Comparison of ENCODE assay signal across 22 cellular contexts in the genomic region with DNA sequence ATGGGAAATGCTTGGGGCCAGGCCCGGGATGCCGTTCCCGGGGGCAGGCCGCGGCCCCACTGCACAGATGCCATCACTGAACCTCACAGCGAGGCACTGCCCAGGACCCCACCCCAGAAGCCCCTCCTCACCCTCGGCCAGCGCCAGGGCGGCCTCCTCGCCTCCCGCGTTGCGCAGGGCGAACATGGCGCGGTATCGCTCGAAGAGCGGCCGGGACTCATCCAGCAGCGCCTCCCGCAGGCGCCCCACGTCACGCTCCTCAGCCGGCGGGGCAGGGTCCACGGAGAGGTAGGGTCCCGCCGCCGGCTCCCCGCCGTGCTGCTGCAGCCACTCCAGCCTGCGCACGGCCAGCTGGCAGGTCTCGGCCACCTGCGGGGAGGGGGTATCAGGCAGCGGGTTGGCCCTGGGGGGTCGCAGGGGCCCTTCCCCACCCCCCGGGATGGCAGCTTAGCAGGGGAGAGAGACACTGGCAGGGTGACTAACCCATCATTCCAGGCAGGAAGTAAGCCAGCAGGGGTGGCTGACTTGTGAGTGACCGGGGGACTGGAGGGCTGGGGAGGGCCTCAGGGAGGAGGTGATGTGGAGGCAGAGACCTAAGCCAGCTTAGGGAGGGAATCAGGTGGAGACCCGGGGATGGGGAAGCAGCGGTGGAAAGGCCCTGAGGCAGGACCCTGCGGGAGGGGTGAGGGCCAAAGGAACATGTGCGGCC. TPM values are rescaled to one million over a fixed set of nuclear protein-coding genes. Genes with fewer than 3 reads are reported as not detected.
DNase-seq lines count a peak whose midpoint lies in the region; ATAC-seq, FAIRE-seq and TF ChIP-seq lines count a peak whose summit lies in the region.
"Had no signal": no experiment of that assay in that cellular context is flagged by ENCODE, and none has a peak within 500 bp of the region (broad histone marks: within the 10 kb centered on the region; RNA-seq: fewer than 3 reads in every experiment).

No MANE protein-coding gene starts in this region.

- FAIRE-seq in astrocyte (lab: Jason Lieb, UNC) = no peak

- no peaks in the 10 kb centered on the region for H3F3A ChIP-seq in SK-N-SH (replicated peaks; ENCODE audit: insufficient read depth)

- 93% methylated on average over 7 of the region's 45 CpGs for WGBS in SK-N-SH (ENCODE audit: low lambda C conversion rate)

- H3K79me2 ChIP-seq in SK-N-SH (ENCODE audit: insufficient read depth) = peaks cover under 1% of the 10 kb centered on the region; the same call in 1 of the 2 replicates
- peaks cover 7% of the 10 kb centered on the region for H3K79me2 ChIP-seq in astrocyte (ENCODE audit: insufficient read depth, low read length)

- no peaks in the 10 kb centered on the region for H4K20me1 ChIP-seq in SK-N-SH (ENCODE audit: insufficient read depth)
- peaks cover 4% of the 10 kb centered on the region for H4K20me1 ChIP-seq in astrocyte (ENCODE audit: insufficient read depth, low read length)

- H3K4me2 ChIP-seq in SK-N-SH (no peak overlapping the region), astrocyte (ENCODE audit: low read length) (no peak overlapping the region)
- H3K4me2 ChIP-seq: GM23338 had no signal

- H3K9me3 Mint-ChIP-seq in astrocyte (ENCODE audit: unreplicated experiment) = no peaks in the 10 kb centered on the region
- H3K9me3 Mint-ChIP-seq in naive thymus-derived CD8-positive, alpha-beta T cell = no peaks in the 10 kb centered on the region
- H3K9me3 Mint-ChIP-seq: CD14-positive monocyte, GM23338 had no signal

- no peak overlapping the region for H3K4me3 ChIP-seq in SK-N-SH (ENCODE audit: low read depth in 2 of 2, low read length in 1 of 2)
- H3K4me3 ChIP-seq in astrocyte (ENCODE audit: insufficient read depth, low read depth, low read length) = no peak overlapping the region
- H3K4me3 ChIP-seq: GM23338 had no signal

- no peak for TF ChIP-seq EP300 in SK-N-SH (IDR thresholded peaks at IDR 0.05; ENCODE audit: borderline replicate concordance in 1 of 2, low read depth in 1 of 2, low read length in 1 of 2)

- H3K4me1 ChIP-seq in SK-N-SH (ENCODE audit: control insufficient read depth in 1 of 2, insufficient read depth in 2 of 2, low read depth in 1 of 2, low read length in 1 of 2) (no peaks in the 10 kb centered on the region), astrocyte (ENCODE audit: insufficient read depth, low read length) (no peaks in the 10 kb centered on the region)

- POLR2A ChIA-PET in SK-N-SH (lab: Yijun Ruan, JAX) = interaction anchor here (0.8 kb wide), 1 partner anchor 116 kb away, joined by 3 read pairs; no protein-coding TSS in a partner anchor
- POLR2A ChIA-PET in naive thymus-derived CD8-positive, alpha-beta T cell (lab: Charles Lee) = interaction anchor here (0.6 to 1.1 kb wide), 2 partner anchors 9 to 11 kb away, joined by 3 read pairs; no protein-coding TSS in a partner anchor

- peaks cover 16% of the 10 kb centered on the region for H3K36me3 Mint-ChIP-seq in astrocyte (ENCODE audit: low read depth, unreplicated experiment)
- peaks cover 0 to 40% (median 7%) of the 10 kb centered on the region in 3 donors for H3K36me3 Mint-ChIP-seq in naive thymus-derived CD8-positive, alpha-beta T cell

- H3K27ac Mint-ChIP-seq in astrocyte (ENCODE audit: unreplicated experiment) = peak overlapping the region; percentile 30
- peak overlapping the region in 1 of 10 donors; percentile 51 for H3K27ac Mint-ChIP-seq in naive thymus-derived CD8-positive, alpha-beta T cell
- H3K27ac Mint-ChIP-seq: CD14-positive monocyte, GM23338 had no signal

- H3K36me3 ChIP-seq in SK-N-SH (replicated peaks in 1 of 2; ENCODE audit: control insufficient read depth in 1 of 2, insufficient read depth in 2 of 2, low read length in 1 of 2) (peaks cover 8 to 28% of the 10 kb centered on the region in 2 experiments), astrocyte (ENCODE audit: insufficient read depth, low read length) (peaks cover 6% of the 10 kb centered on the region)

- H2AFZ ChIP-seq in SK-N-SH (ENCODE audit: low read depth) (no peak overlapping the region), astrocyte (ENCODE audit: low read depth, low read length) (no peak overlapping the region)
- H2AFZ ChIP-seq: GM23338 had no signal

- no peak for ATAC-seq in SK-N-SH treated with all-trans-retinoic acid at 6 μM for 48 hours
- ATAC-seq in naive thymus-derived CD8-positive, alpha-beta T cell = no peak
- ATAC-seq: GM23338, HCT116 had no signal

- H3K27me3 Mint-ChIP-seq in astrocyte (ENCODE audit: low read depth, unreplicated experiment) = no peaks in the 10 kb centered on the region
- no peaks in the 10 kb centered on the region for H3K27me3 Mint-ChIP-seq in naive thymus-derived CD8-positive, alpha-beta T cell

- DNase-seq in SK-N-SH = peak; percentile 26
- DNase-seq in astrocyte (ENCODE audit: low read depth) = no peak
- no peak for DNase-seq in NCI-H748 (lab: John Stamatoyannopoulos, UW; ENCODE audit: unreplicated experiment)
- DNase-seq in naive thymus-derived CD8-positive, alpha-beta T cell = no peak
- no peak for DNase-seq in RPMI8226
- no peak for DNase-seq in AG08396 (ENCODE audit: low spot score)
- DNase-seq: DMS153, EL, KG1, MV-4-11, NCI-H187, NCI-H2107, NCI-H510A, NCI-H82, SHP77 treated with DMSO at 0.1 percent for 48 hours had no signal

- H3K4me1 Mint-ChIP-seq in astrocyte (ENCODE audit: low read depth, unreplicated experiment) = no peaks in the 10 kb centered on the region
- peaks cover 2 to 18% (median 4%) of the 10 kb centered on the region in 4 donors for H3K4me1 Mint-ChIP-seq in naive thymus-derived CD8-positive, alpha-beta T cell
- H3K4me1 Mint-ChIP-seq: CD14-positive monocyte, GM23338 had no signal

- no peak for TF ChIP-seq RAD21 in SK-N-SH (IDR thresholded peaks at IDR 0.05; ENCODE audit: low read length)

- H3K9me3 ChIP-seq in SK-N-SH = no peaks in the 10 kb centered on the region
- H3K9me3 ChIP-seq in astrocyte (ENCODE audit: insufficient read depth, low read depth, low read length) = no peaks in the 10 kb centered on the region

- no peaks in the 10 kb centered on the region for H3K9me2 ChIP-seq in SK-N-SH

- H3K4me3 Mint-ChIP-seq in astrocyte (ENCODE audit: unreplicated experiment) = no peak overlapping the region
- H3K4me3 Mint-ChIP-seq in naive thymus-derived CD8-positive, alpha-beta T cell = no peak overlapping the region
- H3K4me3 Mint-ChIP-seq: CD14-positive monocyte, GM23338 had no signal

- H3K27ac ChIP-seq in SK-N-SH (ENCODE audit: low read depth in 2 of 2, low read length in 1 of 2) = no peak overlapping the region
- no peak overlapping the region for H3K27ac ChIP-seq in astrocyte (ENCODE audit: low read depth, low read length)
- H3K27ac ChIP-seq in layer of hippocampus (ENCODE audit: low read depth, low read length) = peak overlapping the region; percentile 53
- H3K27ac ChIP-seq: 22Rv1 had no signal

- TF ChIP-seq CTCF in SK-N-SH (IDR thresholded peaks at IDR 0.05) (no peak), astrocyte (IDR thresholded peaks at IDR 0.05; ENCODE audit: insufficient read depth, low read depth, low read length) (no peak)

- no peak overlapping the region for H3K9ac ChIP-seq in SK-N-SH
- H3K9ac ChIP-seq in astrocyte (ENCODE audit: low read length) = no peak overlapping the region

- no peaks in the 10 kb centered on the region for H3K27me3 ChIP-seq in SK-N-SH (ENCODE audit: insufficient read depth)
- no peaks in the 10 kb centered on the region for H3K27me3 ChIP-seq in astrocyte (ENCODE audit: insufficient read depth, low read length)
- H3K27me3 ChIP-seq in layer of hippocampus (ENCODE audit: control insufficient read depth, insufficient read depth, low read length) = no peaks in the 10 kb centered on the region

- CTCF ChIA-PET in SK-N-SH (lab: Yijun Ruan, JAX) = interaction anchor here (0.9 to 1.0 kb wide), 2 partner anchors 20 to 165 kb away, joined by 3 to 4 read pairs; no protein-coding TSS in a partner anchor

TF ChIP-seq in SK-N-SH, 30 proteins besides CTCF, POLR2A, EP300 and RAD21 (continues in another document):
- no peak for TF ChIP-seq EZH2phosphoT487 (IDR thresholded peaks at IDR 0.05; ENCODE audit: borderline replicate concordance, low read depth)

TF ChIP-seq in SK-N-SH treated with all-trans-retinoic acid at 6 μM for 48 hours, 23 proteins besides CTCF, POLR2A, EP300 and RAD21 (continues in another document):
- TF ChIP-seq OSR1 (CRISPR knock-in tag; IDR thresholded peaks at IDR 0.05) = no peak
- no peak for TF ChIP-seq ZNF565 (CRISPR knock-in tag; conservative IDR thresholded peaks at IDR 0.05; ENCODE audit: low read depth)
- no peak for TF ChIP-seq ZNF70 (CRISPR knock-in tag; IDR thresholded peaks at IDR 0.05)
- TF ChIP-seq ZNF8 (CRISPR knock-in tag; IDR thresholded peaks at IDR 0.05) = no peak

RNA-seq across cellular contexts. Expression of a gene that starts 8.2 kb away (rescaled TPM):
- polyA plus RNA-seq in SK-N-SH (2012; rRNA removed) = 14.3 and 14.5 TPM in 2 replicates
- 10.3 and 13.3 TPM in 2 replicates for polyA plus RNA-seq in SK-N-SH (2012; cell fraction: cytosol; rRNA removed)
- 14.5 and 22.6 TPM in 2 replicates for polyA plus RNA-seq in SK-N-SH (2012; cell fraction: nucleus; rRNA removed)
- total RNA-seq in astrocyte = 14.5 and 16.2 TPM in 2 replicates
- total RNA-seq in naive thymus-derived CD8-positive, alpha-beta T cell = 1 to 10 TPM; 6.5 to 6.6 TPM
- polyA plus RNA-seq in naive thymus-derived CD8-positive, alpha-beta T cell = 10 to 100 TPM in 1 of 3 donors, 1 to 10 TPM in 2; 6.9 to 15.5 (median 7.8) TPM

RNA-seq across cellular contexts. Expression of a gene that starts 9.0 kb away (rescaled TPM):
- polyA plus RNA-seq in SK-N-SH (2012; rRNA removed) = not detected in 2 replicates
- polyA plus RNA-seq in SK-N-SH (2012; cell fraction: cytosol; rRNA removed) = not detected in 2 replicates
- not detected in 2 replicates for polyA plus RNA-seq in SK-N-SH (2012; cell fraction: nucleus; rRNA removed)
- not detected in 2 replicates for total RNA-seq in astrocyte
- total RNA-seq in naive thymus-derived CD8-positive, alpha-beta T cell = not detected
- not detected for polyA plus RNA-seq in naive thymus-derived CD8-positive, alpha-beta T cell
- total RNA-seq: GM23338, RPMI7951 had no signal
- polyA plus RNA-seq: CD14-positive monocyte, GM23338 had no signal

RNA-seq across cellular contexts. Expression of a gene that starts 12.0 kb away (rescaled TPM):
- polyA plus RNA-seq in SK-N-SH (2012; rRNA removed) = 0.12 TPM in 1 of 2 replicates, not detected in the other
- not detected in 2 replicates for polyA plus RNA-seq in SK-N-SH (2012; cell fraction: cytosol; rRNA removed)
- polyA plus RNA-seq in SK-N-SH (2012; cell fraction: nucleus; rRNA removed) = 0.18 TPM in 1 of 2 replicates, not detected in the other
- not detected in 2 replicates for total RNA-seq in astrocyte
- not detected for total RNA-seq in naive thymus-derived CD8-positive, alpha-beta T cell
- under 1 TPM; 0.43 to 0.57 (median 0.53) TPM for polyA plus RNA-seq in naive thymus-derived CD8-positive, alpha-beta T cell
- total RNA-seq: RPMI7951 had no signal

RNA-seq across cellular contexts. Expression of a gene that starts 13.8 kb away (rescaled TPM):
- 27.1 and 36.3 TPM in 2 replicates for polyA plus RNA-seq in SK-N-SH (2012; rRNA removed)
- polyA plus RNA-seq in SK-N-SH (2012; cell fraction: cytosol; rRNA removed) = 10.7 and 16.5 TPM in 2 replicates
- 74.3 and 97.6 TPM in 2 replicates for polyA plus RNA-seq in SK-N-SH (2012; cell fraction: nucleus; rRNA removed)
- 47.0 and 51.8 TPM in 2 replicates for total RNA-seq in astrocyte
- 10 to 100 TPM; 61.2 to 65.1 TPM for total RNA-seq in naive thymus-derived CD8-positive, alpha-beta T cell
- polyA plus RNA-seq in naive thymus-derived CD8-positive, alpha-beta T cell = 10 to 100 TPM in 1 of 3 donors, 1 to 10 TPM in 2; 8.1 to 11.8 (median 9.5) TPM

RNA-seq across cellular contexts. Expression of a gene that starts 46.7 kb away (rescaled TPM):
- 0.12 TPM in 1 of 2 replicates, not detected in the other for polyA plus RNA-seq in SK-N-SH (2012; rRNA removed)
- polyA plus RNA-seq in SK-N-SH (2012; cell fraction: cytosol; rRNA removed) = not detected in 2 replicates
- polyA plus RNA-seq in SK-N-SH (2012; cell fraction: nucleus; rRNA removed) = 0.14 and 0.34 TPM in 2 replicates
- 0.68 TPM in 1 of 2 replicates, not detected in the other for total RNA-seq in astrocyte
- total RNA-seq in naive thymus-derived CD8-positive, alpha-beta T cell = 10 to 100 TPM in 1 of 2 experiments, 1 to 10 TPM in 1; 8.8 to 12.5 TPM
- polyA plus RNA-seq in naive thymus-derived CD8-positive, alpha-beta T cell = under 1 TPM in 1 of 3 donors, not detected in 2; 0.45 TPM
- total RNA-seq: GM23338, RPMI7951 had no signal
- polyA plus RNA-seq: CD14-positive monocyte, GM23338 had no signal
